In the genomic region with DNA sequence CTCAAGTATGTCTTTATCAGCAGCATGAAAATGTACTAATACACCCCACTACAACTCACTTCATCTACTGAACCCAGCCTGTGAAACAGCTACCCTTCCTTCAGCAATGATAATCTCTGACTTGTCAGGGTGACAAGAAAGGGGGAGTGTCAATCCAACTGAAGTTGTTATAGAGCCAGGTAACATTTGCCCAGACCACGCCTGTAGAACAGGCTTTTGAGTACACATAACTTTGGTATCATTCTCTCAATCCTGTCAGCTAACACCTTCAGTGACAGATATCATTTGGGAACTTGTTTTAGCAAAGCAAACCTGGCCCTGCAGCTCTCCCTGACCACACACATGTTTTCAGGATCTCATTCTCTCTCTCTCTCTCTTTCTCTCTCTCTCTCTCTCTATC, we compare ENCODE assay signal across 20 cellular contexts.
"Had no signal": no experiment of that assay in that cellular context is flagged by ENCODE, and none has a peak within 500 bp of the region (broad histone marks: within the 10 kb centered on the region; RNA-seq: fewer than 3 reads in every experiment).

No MANE protein-coding gene starts in this region.

- H3K9me3 ChIP-seq: neutrophil, pancreas, right lobe of liver, thoracic aorta, tibial nerve, upper lobe of right lung, uterus had no signal

- ATAC-seq: effector memory CD8-positive, alpha-beta T cell; natural killer cell treated with Interleukin-12 subunit alpha and Interleukin-12 subunit beta and Interleukin-15 and Interleukin-18, amount 100 ng/mL, for 72 hours; pancreas; right lobe of liver; stimulated activated naive B cell treated with anti-CD40 and anti-IgM and Interleukin-4, amounts not matched to agents 10 μg/mL and 1 μg/mL and 100 μg/mL, for 72 hours; upper lobe of right lung had no signal

- DNase-seq: cortex of kidney; effector memory CD8-positive, alpha-beta T cell; hypothalamus; immature natural killer cell; islet precursor cell; kidney glomerular epithelial cell; naive B cell; pancreas; right lobe of liver; small intestine; stimulated activated CD4-positive, alpha-beta T cell treated with anti-CD3 and anti-CD28 coated beads, Interleukin-15, amount 100 ng/mL, for 24 hours; stimulated activated CD4-positive, alpha-beta T cell treated with anti-CD3 and anti-CD28 coated beads, Interleukin-2, amount 100 ng/mL, for 48 hours; stimulated activated naive B cell treated with anti-CD40 and anti-IgM and Interleukin-4, amounts not matched to agents 10 μg/mL and 1 μg/mL and 100 μg/mL, for 72 hours; upper lobe of right lung; uterus had no signal

- H3K4me3 ChIP-seq: lung, pancreas, right lobe of liver, thoracic aorta, tibial nerve, upper lobe of right lung, uterus had no signal

- H3K4me1 ChIP-seq: pancreas, tibial nerve, upper lobe of right lung, uterus had no signal

- H3K36me3 ChIP-seq: neutrophil, pancreas, right lobe of liver, thoracic aorta, tibial nerve, upper lobe of right lung, uterus had no signal

- H3K27ac ChIP-seq: neutrophil, pancreas, right lobe of liver, thoracic aorta, tibial nerve, upper lobe of right lung, uterus had no signal
